Comparison of ENCODE assay signal across 8 cellular contexts in the genomic region with DNA sequence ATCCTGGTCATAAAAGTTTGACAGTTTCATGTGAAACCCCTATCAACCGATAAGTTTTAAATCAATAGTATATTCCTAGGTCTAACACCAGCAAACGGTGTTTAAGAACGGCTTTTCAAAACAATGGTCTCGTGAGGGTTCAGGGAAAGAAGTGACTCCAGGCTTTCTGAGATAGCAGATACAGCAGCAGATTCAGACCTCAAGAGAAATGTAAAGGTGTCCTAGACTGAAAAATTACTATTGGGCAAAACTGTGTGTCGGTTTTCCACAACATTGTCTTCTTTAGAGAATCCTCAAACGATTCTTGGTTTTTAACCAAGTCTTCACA. TPM values are rescaled to one million over a fixed set of nuclear protein-coding genes. Genes with fewer than 3 reads are reported as not detected.
DNase-seq lines count a peak whose midpoint lies in the region; ATAC-seq and TF ChIP-seq lines count a peak whose summit lies in the region.

No MANE protein-coding gene starts in this region.

- H3K27ac ChIP-seq in BLaER1 (peak overlapping the region; percentile 99), brain microvascular endothelial cell (peak overlapping the region; percentile 77)

- peak overlapping the region; percentile 80 for H3K4me2 ChIP-seq in BLaER1

- H3K36me3 Mint-ChIP-seq in IgD-negative memory B cell = peaks cover 3% of the 10 kb centered on the region

- peaks cover 22% of the 10 kb centered on the region; the same call in 1 of the 2 replicates for H3K36me3 ChIP-seq in BLaER1
- H3K36me3 ChIP-seq in brain microvascular endothelial cell (replicated peaks) = no peaks in the 10 kb centered on the region

- H4K20me1 ChIP-seq in BLaER1 = peaks cover 69% of the 10 kb centered on the region

- in situ Hi-C loops in brain microvascular endothelial cell (cut with HindIII; ENCODE audit: low pct_ligation_motif_present, low sequenced_read_pairs) = no loop called here

- H3K9me3 ChIP-seq in BLaER1 = no peaks in the 10 kb centered on the region

- peaks cover 0 to 2% (median 0%) of the 10 kb centered on the region in 3 donors for H3K9me3 Mint-ChIP-seq in IgD-negative memory B cell

- peaks cover 52 to 53% (median 53%) of the 10 kb centered on the region in 3 donors for H3K4me1 Mint-ChIP-seq in IgD-negative memory B cell

- peak overlapping the region; percentile 95 for H3K4me3 ChIP-seq in BLaER1
- H3K4me3 ChIP-seq in brain microvascular endothelial cell (ENCODE audit: low read depth, low read length) = peak overlapping the region; percentile 85

- peak overlapping the region; percentile 99 for H3K9ac ChIP-seq in BLaER1

- no peak for TF ChIP-seq CTCF in brain microvascular endothelial cell (IDR thresholded peaks at IDR 0.05; ENCODE audit: low read depth, low read length, missing control alignments)

- peak overlapping the region; percentile 98 to 99 (median 98) for H3K27ac Mint-ChIP-seq in IgD-negative memory B cell

- ATAC-seq in HG03097 (IDR thresholded peaks at IDR 0.05; ENCODE audit: low FRiP score, unreplicated experiment) (no peak), HG03175 (IDR thresholded peaks at IDR 0.05; ENCODE audit: unreplicated experiment) (no peak)

- H3K27me3 ChIP-seq in BLaER1 (no peaks in the 10 kb centered on the region), brain microvascular endothelial cell (replicated peaks) (no peaks in the 10 kb centered on the region)

- DNase-seq in brain microvascular endothelial cell (peak; percentile 13), lung microvascular endothelial cell (ENCODE audit: low read depth in 2 of 2) (peak; percentile 24 to 28), NCI-H2171 (lab: John Stamatoyannopoulos, UW) (no peak), ureter (ENCODE audit: low spot score) (no peak)

- H3K4me1 ChIP-seq in BLaER1 = peaks cover 56% of the 10 kb centered on the region

- no peaks in the 10 kb centered on the region for H3K27me3 Mint-ChIP-seq in IgD-negative memory B cell

- peak overlapping the region; percentile 97 to 98 (median 97) for H3K4me3 Mint-ChIP-seq in IgD-negative memory B cell

RNA-seq across cellular contexts. Expression of a gene that starts 1.3 kb away (rescaled TPM):
- polyA plus RNA-seq in IgD-negative memory B cell = 32.6 TPM
- total RNA-seq in lung microvascular endothelial cell (16.1 and 24.4 TPM in 2 replicates), ureter (68.9 TPM)

Comparison
In these comparisons a context has a peak if more than half of its experiments do, and no peak if none do; other contexts are left out.
1. DNase-seq: peak in brain microvascular endothelial cell (single experiment) and lung microvascular endothelial cell (2 of 2); none in NCI-H2171 (single experiment) and ureter (single experiment).